20 cellular contexts compared by ENCODE assay signal in the genomic region with DNA sequence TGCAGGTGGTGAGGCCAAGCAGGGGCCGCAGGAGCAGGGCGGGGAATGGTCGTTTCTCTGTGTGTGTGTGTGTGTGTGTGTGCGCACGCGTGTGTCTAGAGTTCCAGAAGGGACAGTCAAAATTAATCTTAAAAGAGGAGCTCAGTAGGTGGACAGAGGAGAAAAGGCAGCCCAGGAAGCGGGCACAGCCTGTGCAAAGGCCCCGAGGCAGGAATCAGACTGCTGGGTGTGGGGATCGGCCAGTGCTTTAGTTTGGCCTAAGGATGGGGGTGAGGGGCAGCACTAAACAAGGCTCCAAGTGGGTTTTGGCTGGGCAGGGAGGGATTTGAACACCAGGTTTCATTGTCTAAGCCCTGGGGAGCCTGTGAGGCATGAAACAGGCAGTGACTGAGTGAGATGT. TPM values are rescaled to one million over a fixed set of nuclear protein-coding genes. Genes with fewer than 3 reads are reported as not detected.
DNase-seq lines count a peak whose midpoint lies in the region; ATAC-seq, FAIRE-seq and TF ChIP-seq lines count a peak whose summit lies in the region.
"Had no signal": no experiment of that assay in that cellular context is flagged by ENCODE, and none has a peak within 500 bp of the region (broad histone marks: within the 10 kb centered on the region; RNA-seq: fewer than 3 reads in every experiment).

No MANE protein-coding gene starts in this region.

- no peaks in the 10 kb centered on the region for H3K36me3 ChIP-seq in HEK293 (ENCODE audit: control insufficient read depth in 2 of 2, insufficient read depth in 1 of 2, low read length in 2 of 2)
- H3K36me3 ChIP-seq in endodermal cell (ENCODE audit: control insufficient read depth, insufficient read depth, low read length), result no peaks in the 10 kb centered on the region
- H3K36me3 ChIP-seq in suprapubic skin, result no peaks in the 10 kb centered on the region

- no peaks in the 10 kb centered on the region for H3K27me3 ChIP-seq in endodermal cell (ENCODE audit: control insufficient read depth, insufficient read depth, low read length, poor library complexity, severe bottlenecking)
- H3K27me3 ChIP-seq in suprapubic skin, result peaks cover 46% of the 10 kb centered on the region

- H3K9me3 Mint-ChIP-seq in WTC11 (no peaks in the 10 kb centered on the region), endodermal cell (no peaks in the 10 kb centered on the region)
- H3K9me3 Mint-ChIP-seq: CD4-positive, CD25-positive, alpha-beta regulatory T cell; CD8-positive, alpha-beta T cell had no signal

- H3K4me3 Mint-ChIP-seq in WTC11 (no peak overlapping the region), endodermal cell (no peak overlapping the region)
- H3K4me3 Mint-ChIP-seq: CD4-positive, CD25-positive, alpha-beta regulatory T cell; CD8-positive, alpha-beta T cell had no signal

- FAIRE-seq in GM12891 (lab: Jason Lieb, UNC), result no peak
- FAIRE-seq: G401.6, GM18507 had no signal

- no peak for TF ChIP-seq EP300 in suprapubic skin (IDR thresholded peaks at IDR 0.05)

- H3K27ac Mint-ChIP-seq in WTC11, result 0 out of 2 replicates have a peak overlapping the region, but pooled peaks have one; percentile 38
- peak overlapping the region; percentile 16 for H3K27ac Mint-ChIP-seq in endodermal cell
- H3K27ac Mint-ChIP-seq: CD4-positive, CD25-positive, alpha-beta regulatory T cell; CD8-positive, alpha-beta T cell had no signal

- no peaks in the 10 kb centered on the region for H3K36me3 Mint-ChIP-seq in WTC11
- no peaks in the 10 kb centered on the region for H3K36me3 Mint-ChIP-seq in endodermal cell (ENCODE audit: low read depth)
- H3K36me3 Mint-ChIP-seq: CD4-positive, CD25-positive, alpha-beta regulatory T cell; CD8-positive, alpha-beta T cell had no signal

- DNase-seq in WTC11 (ENCODE audit: low spot score) (no peak), endodermal cell (no peak), GM12891 (ENCODE audit: insufficient read length, low spot score) (no peak), suprapubic skin (ENCODE audit: low spot score in 2 of 2) (no peak)
- DNase-seq: Caco-2; CD4-positive, CD25-positive, alpha-beta regulatory T cell; CD8-positive, alpha-beta T cell; DMS153; DND-41; GOT3; H7; HCEC 1CT had no signal

- no peak overlapping the region for H3K9ac ChIP-seq in endodermal cell (ENCODE audit: extremely low read depth, low read length, poor library complexity, severe bottlenecking)

- H3K4me3 ChIP-seq in HEK293 (ENCODE audit: low read depth, low read length) (no peak overlapping the region), endodermal cell (ENCODE audit: low read length) (no peak overlapping the region), suprapubic skin (no peak overlapping the region)

- no peak for TF ChIP-seq POLR2A in GM12891 (IDR thresholded peaks at IDR 0.05; ENCODE audit: low read depth, low read length)
- TF ChIP-seq POLR2A in suprapubic skin (IDR thresholded peaks at IDR 0.05), result no peak

- no peaks in the 10 kb centered on the region; the same call in 1 of the 2 replicates for H3K27me3 Mint-ChIP-seq in WTC11 (ENCODE audit: low read depth)
- no peaks in the 10 kb centered on the region for H3K27me3 Mint-ChIP-seq in endodermal cell (ENCODE audit: insufficient read depth)
- H3K27me3 Mint-ChIP-seq: CD4-positive, CD25-positive, alpha-beta regulatory T cell had no signal

- no peak for ATAC-seq in WTC11
- no peak for ATAC-seq in GM18502 (IDR thresholded peaks at IDR 0.05; ENCODE audit: poor library complexity, unreplicated experiment)
- ATAC-seq: CD8-positive, alpha-beta T cell had no signal

- H3K4me1 ChIP-seq in HEK293 (ENCODE audit: control insufficient read depth, insufficient read depth, low read length) (no peaks in the 10 kb centered on the region), endodermal cell (ENCODE audit: control insufficient read depth, insufficient read depth, low read length) (no peaks in the 10 kb centered on the region), suprapubic skin (no peaks in the 10 kb centered on the region)
- H3K4me1 ChIP-seq: Caco-2 had no signal

- TF ChIP-seq CTCF in HEK293 (tag by site-specific recombination; IDR thresholded peaks at IDR 0.05) (no peak), WTC11 (IDR thresholded peaks at IDR 0.05) (no peak), endodermal cell (conservative IDR thresholded peaks at IDR 0.05) (no peak), suprapubic skin (IDR thresholded peaks at IDR 0.05) (no peak)

- no peak overlapping the region for H3K27ac ChIP-seq in HEK293 (ENCODE audit: extremely low read depth, low read depth, low read length)
- H3K27ac ChIP-seq in endodermal cell (ENCODE audit: low read depth, low read length), result no peak overlapping the region
- no peak overlapping the region for H3K27ac ChIP-seq in suprapubic skin
- H3K27ac ChIP-seq: C4-2B had no signal

- H3K9me3 ChIP-seq in HEK293 (ENCODE audit: control insufficient read depth, insufficient read depth, low read depth, low read length), result no peaks in the 10 kb centered on the region
- no peaks in the 10 kb centered on the region for H3K9me3 ChIP-seq in endodermal cell (ENCODE audit: control insufficient read depth, low read length)
- no peaks in the 10 kb centered on the region for H3K9me3 ChIP-seq in suprapubic skin
- H3K9me3 ChIP-seq: Caco-2 had no signal

- POLR2A ChIA-PET in HEK293 (lab: Yijun Ruan, JAX) (interaction anchor here (0.6 kb wide), 1 partner anchor 90 kb away, joined by 3 read pairs; no protein-coding TSS in a partner anchor), WTC11 (lab: Charles Lee) (no interaction called here)

- H3K4me1 Mint-ChIP-seq in WTC11 (no peaks in the 10 kb centered on the region), endodermal cell (peaks cover 6% of the 10 kb centered on the region)
- H3K4me1 Mint-ChIP-seq: CD4-positive, CD25-positive, alpha-beta regulatory T cell had no signal

- 87 to 91% methylated on average over 8 to 9 of the region's 9 CpGs for WGBS in endodermal cell (ENCODE audit: insufficient coverage in 1 of 2, insufficient read length in 1 of 2), 2 experiments
- WGBS in suprapubic skin, result 85% methylated on average over 9 of the region's 9 CpGs

- CTCF ChIA-PET in HEK293 (lab: Yijun Ruan, JAX), result no interaction called here
- CTCF ChIA-PET in WTC11 (lab: Charles Lee), result no interaction called here

TF ChIP-seq in WTC11, 78 proteins besides CTCF, POLR2A, EP300 and RAD21 (continues in another document):
- TF ChIP-seq, protein P1, sequence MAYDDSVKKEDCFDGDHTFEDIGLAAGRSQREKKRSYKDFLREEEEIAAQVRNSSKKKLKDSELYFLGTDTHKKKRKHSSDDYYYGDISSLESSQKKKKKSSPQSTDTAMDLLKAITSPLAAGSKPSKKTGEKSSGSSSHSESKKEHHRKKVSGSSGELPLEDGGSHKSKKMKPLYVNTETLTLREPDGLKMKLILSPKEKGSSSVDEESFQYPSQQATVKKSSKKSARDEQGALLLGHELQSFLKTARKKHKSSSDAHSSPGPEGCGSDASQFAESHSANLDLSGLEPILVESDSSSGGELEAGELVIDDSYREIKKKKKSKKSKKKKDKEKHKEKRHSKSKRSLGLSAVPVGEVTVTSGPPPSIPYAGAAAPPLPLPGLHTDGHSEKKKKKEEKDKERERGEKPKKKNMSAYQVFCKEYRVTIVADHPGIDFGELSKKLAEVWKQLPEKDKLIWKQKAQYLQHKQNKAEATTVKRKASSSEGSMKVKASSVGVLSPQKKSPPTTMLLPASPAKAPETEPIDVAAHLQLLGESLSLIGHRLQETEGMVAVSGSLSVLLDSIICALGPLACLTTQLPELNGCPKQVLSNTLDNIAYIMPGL (CRISPR knock-in tag; IDR thresholded peaks at IDR 0.05), result no peak
- TF ChIP-seq ATF1 (CRISPR knock-in tag; IDR thresholded peaks at IDR 0.05) (no peak), MXD4 (CRISPR knock-in tag; IDR thresholded peaks at IDR 0.05; ENCODE audit: borderline replicate concordance) (no peak), CBFB (CRISPR knock-in tag; IDR thresholded peaks at IDR 0.05; ENCODE audit: low read depth) (no peak), MYBL2 (CRISPR knock-in tag; IDR thresholded peaks at IDR 0.05) (no peak), ZNF396 (CRISPR knock-in tag; IDR thresholded peaks at IDR 0.05; ENCODE audit: borderline replicate concordance) (no peak)

TF ChIP-seq in GM12891, 5 proteins besides CTCF, POLR2A, EP300 and RAD21:
- TF ChIP-seq POU2F2 (IDR thresholded peaks at IDR 0.05; ENCODE audit: low read depth, low read length), result no peak
- TF ChIP-seq POLR2AphosphoS5 (IDR thresholded peaks at IDR 0.05; ENCODE audit: low read depth, low read length), result no peak
- no peak for TF ChIP-seq TAF1 (IDR thresholded peaks at IDR 0.05; ENCODE audit: low read depth, low read length)
- no peak for TF ChIP-seq PAX5 (IDR thresholded peaks at IDR 0.05; ENCODE audit: insufficient read depth, low read length, severe bottlenecking)
- no peak for TF ChIP-seq SPI1 (IDR thresholded peaks at IDR 0.05; ENCODE audit: low read depth, low read length)

RNA-seq across cellular contexts. Expression of a gene that starts 21.7 kb away (rescaled TPM):
- total RNA-seq in WTC11 (2021) (3.8 to 7.1 TPM (median 5.6 TPM) in 3 replicates), endodermal cell (1 to 10 TPM; 1.5 TPM), suprapubic skin (under 1 TPM in 2 of 4 donors, not detected in 2; 0.34 to 0.64 TPM)
- polyA plus RNA-seq in endodermal cell (2013, experiment 1 of 2), result 0.39 TPM
- 0.29 TPM for polyA plus RNA-seq in endodermal cell (2013, experiment 2 of 2)
- polyA plus RNA-seq in GM12891 (2012; ENCODE audit: low read depth, missing spikeins), result not detected
- total RNA-seq: A172; A673; Caco-2; CD4-positive, CD25-positive, alpha-beta regulatory T cell; CD8-positive, alpha-beta T cell had no signal
- polyA plus RNA-seq: BJ; CD4-positive, CD25-positive, alpha-beta regulatory T cell had no signal

RNA-seq across cellular contexts. Expression of a gene that starts 51.5 kb away (rescaled TPM):
- total RNA-seq in WTC11 (2021) (0.50 to 0.92 TPM (median 0.76 TPM) in 3 replicates), endodermal cell (not detected), suprapubic skin (10 to 100 TPM in 2 of 4 donors, 1 to 10 TPM in 2; 7.2 to 24.3 (median 16.4) TPM)
- not detected for polyA plus RNA-seq in endodermal cell (2013, experiment 1 of 2)
- polyA plus RNA-seq in endodermal cell (2013, experiment 2 of 2), result not detected
- not detected for polyA plus RNA-seq in GM12891 (2012; ENCODE audit: low read depth, missing spikeins)
- total RNA-seq: A172; A673; Caco-2; CD4-positive, CD25-positive, alpha-beta regulatory T cell; CD8-positive, alpha-beta T cell; H7 had no signal
- polyA plus RNA-seq: BJ; CD4-positive, CD25-positive, alpha-beta regulatory T cell had no signal

RNA-seq across cellular contexts. Expression of a gene that starts 58.5 kb away (rescaled TPM):
- total RNA-seq in WTC11 (2021) (0.21 to 0.66 TPM (median 0.28 TPM) in 3 replicates), endodermal cell (not detected), suprapubic skin (10 to 100 TPM in 3 of 4 donors, 1 to 10 TPM in 1; 6.5 to 31.9 (median 20.4) TPM)
- polyA plus RNA-seq in endodermal cell (2013, experiment 1 of 2), result not detected
- polyA plus RNA-seq in endodermal cell (2013, experiment 2 of 2), result not detected
- polyA plus RNA-seq in GM12891 (2012; ENCODE audit: low read depth, missing spikeins), result not detected
- total RNA-seq: A172; A673; Caco-2; CD4-positive, CD25-positive, alpha-beta regulatory T cell; CD8-positive, alpha-beta T cell; H7 had no signal
- polyA plus RNA-seq: BJ; CD4-positive, CD25-positive, alpha-beta regulatory T cell had no signal
